1 cellular context compared by ENCODE assay signal in genomic region chr7:17374654-17375053, GRCh38.
TF ChIP-seq lines count a peak whose summit lies in the region.

No MANE protein-coding gene starts in this region.

TF ChIP-seq in GM12878, 131 proteins besides CTCF, POLR2A, EP300 and RAD21 (continued from another document):
- TF ChIP-seq E2F8 (IDR thresholded peaks at IDR 0.05; ENCODE audit: low read depth, partially characterized antibody) (no peak), EZH2 (IDR thresholded peaks at IDR 0.05; ENCODE audit: borderline replicate concordance, control insufficient read depth, low read depth, low read length) (no peak)
